Comparison of ENCODE assay signal across 14 cellular contexts in genomic region chr3:195886181-195887141, GRCh38. TPM values are rescaled to one million over a fixed set of nuclear protein-coding genes. Genes with fewer than 3 reads are reported as not detected.
DNase-seq lines count a peak whose midpoint lies in the region; ATAC-seq and TF ChIP-seq lines count a peak whose summit lies in the region.
"Had no signal": no experiment of that assay in that cellular context is flagged by ENCODE, and none has a peak within 500 bp of the region (broad histone marks: within the 10 kb centered on the region; RNA-seq: fewer than 3 reads in every experiment).

No MANE protein-coding gene starts in this region.

- peak; percentile 23 for ATAC-seq in WTC11
- peak; percentile 34 for ATAC-seq in gastroesophageal sphincter
- no peak for ATAC-seq in HG02798 (IDR thresholded peaks at IDR 0.05; ENCODE audit: poor library complexity, unreplicated experiment)
- ATAC-seq: effector memory CD8-positive, alpha-beta T cell had no signal

- H2BK5ac ChIP-seq in neuronal stem cell (ENCODE audit: low read length): no peak overlapping the region

- peaks cover 2% of the 10 kb centered on the region for H3K79me1 ChIP-seq in neuronal stem cell (ENCODE audit: low read depth, low read length)

- no peak for TF ChIP-seq EP300 in gastroesophageal sphincter (IDR thresholded peaks at IDR 0.05)

- H3K18ac ChIP-seq in neuronal stem cell (ENCODE audit: low read length): peak overlapping the region; percentile 68

- H3K4me1 Mint-ChIP-seq in WTC11: peaks cover 40% of the 10 kb centered on the region

- H2BK120ac ChIP-seq in neuronal stem cell (ENCODE audit: low read depth, low read length): no peak overlapping the region

- no peak overlapping the region for H3K4me3 Mint-ChIP-seq in WTC11
- H3K4me3 Mint-ChIP-seq: B cell; effector memory CD8-positive, alpha-beta T cell had no signal

- peak overlapping the region; percentile 83 for H3K27ac Mint-ChIP-seq in WTC11
- H3K27ac Mint-ChIP-seq: B cell; effector memory CD8-positive, alpha-beta T cell had no signal

- no peak for TF ChIP-seq POLR2A in gastroesophageal sphincter (IDR thresholded peaks at IDR 0.05)

- no peak overlapping the region for H3K4me3 ChIP-seq in gastroesophageal sphincter
- peak overlapping the region in 1 of 2 donors; percentile 28 for H3K4me3 ChIP-seq in neuronal stem cell (ENCODE audit: low read length in 2 of 2)
- H3K4me3 ChIP-seq: ovary had no signal

- H3K14ac ChIP-seq in neuronal stem cell (ENCODE audit: low read length): peak overlapping the region; percentile 61

- WGBS in gastroesophageal sphincter (ENCODE audit: low coverage in 1 of 2), 2 donors: 63 to 79% methylated on average over 10 to 12 of the region's 34 CpGs
- WGBS in neuronal stem cell (ENCODE audit: extremely low coverage in 2 of 2, insufficient read length in 2 of 2, insufficient replicate concordance in 1 of 2), 2 donors: 100% methylated on average over 1 of the region's 34 CpGs; no CpG with 5 or more reads in 1 of the 2 donors

- H3K27me3 ChIP-seq in gastroesophageal sphincter (no peaks in the 10 kb centered on the region), neuronal stem cell (ENCODE audit: control insufficient read depth in 3 of 3, insufficient read depth in 3 of 3, low read depth in 1 of 3, low read length in 3 of 3) (peaks cover 0 to 3% (median 0%) of the 10 kb centered on the region in 3 experiments)
- H3K27me3 ChIP-seq: ovary had no signal

- CTCF ChIA-PET in WTC11 (lab: Charles Lee): interaction anchor here (0.9 to 11.7 kb wide), 6 partner anchors 8 to 35 kb away, joined by 3 to 161 read pairs (median 12); no protein-coding TSS in a partner anchor

- no peaks in the 10 kb centered on the region for H3K9me3 ChIP-seq in gastroesophageal sphincter
- H3K9me3 ChIP-seq in neuronal stem cell (replicated peaks in 1 of 2; ENCODE audit: control insufficient read depth in 2 of 2, insufficient read depth in 1 of 2, low read depth in 1 of 2, low read length in 2 of 2): peaks cover 0 to 3% of the 10 kb centered on the region in 2 donors
- H3K9me3 ChIP-seq: ovary had no signal

- H3K36me3 ChIP-seq in gastroesophageal sphincter (peaks cover 0 to 63% of the 10 kb centered on the region in 2 donors), neuronal stem cell (replicated peaks in 1 of 2; ENCODE audit: control insufficient read depth in 2 of 2, insufficient read depth in 2 of 2, low read length in 2 of 2) (peaks cover 12 to 17% of the 10 kb centered on the region in 2 donors)
- H3K36me3 ChIP-seq: ovary had no signal

- H3K4ac ChIP-seq in neuronal stem cell (ENCODE audit: low read length): no peak overlapping the region

- no peak overlapping the region for H4K8ac ChIP-seq in neuronal stem cell (ENCODE audit: low read depth, low read length)

- H3K4me1 ChIP-seq in gastroesophageal sphincter (peaks cover 0 to 49% (median 0%) of the 10 kb centered on the region in 3 donors), neuronal stem cell (ENCODE audit: control insufficient read depth in 2 of 2, insufficient read depth in 1 of 2, low read depth in 1 of 2, low read length in 2 of 2) (peaks cover 20 to 31% of the 10 kb centered on the region in 2 donors)

- H3K4me2 ChIP-seq in neuronal stem cell (ENCODE audit: insufficient read depth, low read length, poor library complexity, severe bottlenecking): no peak overlapping the region

- no peaks in the 10 kb centered on the region for H3K9me3 Mint-ChIP-seq in WTC11
- H3K9me3 Mint-ChIP-seq: effector memory CD8-positive, alpha-beta T cell had no signal

- peaks cover 13% of the 10 kb centered on the region for H3K36me3 Mint-ChIP-seq in WTC11

- peak overlapping the region; percentile 12 for H2AK5ac ChIP-seq in neuronal stem cell (ENCODE audit: low read depth, low read length)

- H2AFZ ChIP-seq in neuronal stem cell (ENCODE audit: low read length): no peak overlapping the region

- DNase-seq in Daoy (ENCODE audit: low read depth) (peak; percentile 75), WTC11 (ENCODE audit: low spot score) (no peak), neuronal stem cell (ENCODE audit: low spot score) (no peak), SW 1271 (lab: John Stamatoyannopoulos, UW) (no peak), NCI-H2107 (lab: John Stamatoyannopoulos, UW) (no peak)
- no peak for DNase-seq in activated CD4-positive, alpha-beta T cell treated with anti-CD3 and anti-CD28 coated beads for 4 hours
- DNase-seq: activated CD4-positive, CD25-positive, alpha-beta regulatory T cell; activated effector memory CD4-positive, alpha-beta T cell treated with anti-CD3 and anti-CD28 coated beads, Interleukin-2, amount 50 U/mL, for 16 hours; effector memory CD8-positive, alpha-beta T cell; ovary; RPMI8226 had no signal

- POLR2A ChIA-PET in WTC11 (lab: Charles Lee): no interaction called here

- H2BK15ac ChIP-seq in neuronal stem cell (ENCODE audit: low read length): no peak overlapping the region

- peak overlapping the region; percentile 83 for H3K23ac ChIP-seq in neuronal stem cell (ENCODE audit: low read depth, low read length, poor library complexity)

- H3K9ac ChIP-seq in neuronal stem cell (ENCODE audit: low read depth, low read length, poor library complexity): peak overlapping the region; percentile 32

- no peak overlapping the region for H2BK12ac ChIP-seq in neuronal stem cell (ENCODE audit: low read length)

- no peaks in the 10 kb centered on the region for H3K27me3 Mint-ChIP-seq in WTC11 (ENCODE audit: low read depth)
- H3K27me3 Mint-ChIP-seq: B cell; effector memory CD8-positive, alpha-beta T cell had no signal

- TF ChIP-seq CTCF in WTC11 (IDR thresholded peaks at IDR 0.05): no peak
- no peak for TF ChIP-seq CTCF in gastroesophageal sphincter (IDR thresholded peaks at IDR 0.05)

- H3K27ac ChIP-seq in gastroesophageal sphincter (peak overlapping the region in 3 of 4 donors; percentile 52 to 55 (median 53)), neuronal stem cell (replicated peaks; ENCODE audit: low read length) (no peak overlapping the region)
- H3K27ac ChIP-seq: ovary had no signal

- no peak overlapping the region for H4K91ac ChIP-seq in neuronal stem cell (ENCODE audit: low read depth, low read length, poor library complexity)

TF ChIP-seq in WTC11, 78 proteins besides CTCF, POLR2A, EP300 and RAD21:
- TF ChIP-seq PRDM15 (CRISPR knock-in tag; IDR thresholded peaks at IDR 0.05) (no peak), TP53 (CRISPR knock-in tag; IDR thresholded peaks at IDR 0.05) (no peak), RORB (CRISPR knock-in tag; IDR thresholded peaks at IDR 0.05) (no peak)

RNA-seq across cellular contexts. Expression of gene TNK2, which starts 21.9 kb away (rescaled TPM):
- 6.5 and 8.8 TPM in 2 replicates for total RNA-seq in Daoy (2014; rRNA removed; shearing (Covaris generic))
- 58.4 to 65.1 TPM (median 61.6 TPM) in 3 replicates for total RNA-seq in WTC11 (2021)
- 10 to 100 TPM; 14.5 to 28.8 (median 23.9) TPM for total RNA-seq in gastroesophageal sphincter
- polyA plus RNA-seq in neuronal stem cell (2013, experiment 1 of 2): 21.3 TPM
- 20.7 TPM for polyA plus RNA-seq in neuronal stem cell (2013, experiment 2 of 2)
